Comparison of ENCODE assay signal across 10 cellular contexts in genomic region chr12:50568338-50569155, GRCh38.
DNase-seq lines count a peak whose midpoint lies in the region; ATAC-seq, FAIRE-seq and TF ChIP-seq lines count a peak whose summit lies in the region.
"Had no signal": no experiment of that assay in that cellular context is flagged by ENCODE, and none has a peak within 500 bp of the region (broad histone marks: within the 10 kb centered on the region; RNA-seq: fewer than 3 reads in every experiment).

No MANE protein-coding gene starts in this region.

- H3K27ac Mint-ChIP-seq in WTC11: peak overlapping the region; percentile 40

- H3K27ac ChIP-seq in muscle layer of duodenum (ENCODE audit: low read length) (peak overlapping the region; percentile 13), transverse colon (peak overlapping the region; percentile 62 to 76 (median 74))

- no peak for DNase-seq in WTC11 (ENCODE audit: low spot score)
- DNase-seq in fibroblast of gingiva (ENCODE audit: low read depth): peak; percentile 32
- no peak for DNase-seq in transverse colon
- no peak for DNase-seq in cerebellum (ENCODE audit: low spot score)
- DNase-seq in frontal cortex (ENCODE audit: low spot score in 2 of 2): no peak
- DNase-seq in NCI-H524 treated with DMSO at 0.1 percent for 48 hours (lab: John Stamatoyannopoulos, UW): no peak
- DNase-seq: activated naive CD4-positive, alpha-beta T cell treated with Interleukin-2 at 50 U/mL for 16 hours; stimulated activated naive CD4-positive, alpha-beta T cell treated with Interleukin-2 at 50 U/mL for 16 hours had no signal

- H3K4me3 Mint-ChIP-seq in WTC11: no peak overlapping the region

- H3K36me3 ChIP-seq in muscle layer of duodenum (ENCODE audit: control insufficient read depth in 1 of 2, insufficient read depth in 2 of 2, low read length in 2 of 2): no peaks in the 10 kb centered on the region
- H3K36me3 ChIP-seq in transverse colon: no peaks in the 10 kb centered on the region

- WGBS in transverse colon (ENCODE audit: low coverage in 1 of 2), 2 donors: 45 to 47% methylated on average over 4 of the region's 4 CpGs

- no peak; the same call in 1 of the 2 replicates for ATAC-seq in WTC11
- ATAC-seq in esophagus mucosa: no peak

- in situ Hi-C loops in transverse colon (cut with MboI; ENCODE audit: low pct_ligation_motif_present in 1 of 4, low pct_unique_long_range_greater_than_20kb in 1 of 4, low sequenced_read_pairs in 3 of 4): loop anchor here in 1 of 4 donors (25.0 kb wide), 1 partner anchor 106 kb away; no protein-coding TSS in a partner anchor

- H3K4me3 ChIP-seq in muscle layer of duodenum (ENCODE audit: low read depth in 1 of 2, low read length in 2 of 2) (no peak overlapping the region), transverse colon (no peak overlapping the region)

- no peak for TF ChIP-seq EP300 in transverse colon (IDR thresholded peaks at IDR 0.05; ENCODE audit: low read depth)

- CTCF ChIA-PET in WTC11 (lab: Charles Lee): no interaction called here

- H3K9me3 Mint-ChIP-seq in WTC11: no peaks in the 10 kb centered on the region; the same call in 1 of the 2 replicates

- no peaks in the 10 kb centered on the region for H3K27me3 Mint-ChIP-seq in WTC11 (ENCODE audit: low read depth)

- TF ChIP-seq CTCF in WTC11 (IDR thresholded peaks at IDR 0.05) (no peak), transverse colon (IDR thresholded peaks at IDR 0.05) (no peak)

- H3K4me1 ChIP-seq in muscle layer of duodenum (ENCODE audit: control insufficient read depth in 1 of 2, insufficient read depth in 2 of 2, low read length in 2 of 2): peaks cover 31 to 42% of the 10 kb centered on the region in 2 donors
- peaks cover 21 to 69% (median 49%) of the 10 kb centered on the region in 4 donors for H3K4me1 ChIP-seq in transverse colon

- no peak for FAIRE-seq in frontal cortex (lab: Jason Lieb, UNC)

- H3K4me1 Mint-ChIP-seq in WTC11: peaks cover 34% of the 10 kb centered on the region

- TF ChIP-seq POLR2A in transverse colon (IDR thresholded peaks at IDR 0.05): no peak

- H3K27me3 ChIP-seq in muscle layer of duodenum (ENCODE audit: low read depth, low read length) (no peaks in the 10 kb centered on the region), transverse colon (no peaks in the 10 kb centered on the region)

- POLR2A ChIA-PET in WTC11 (lab: Charles Lee): interaction anchor here (0.6 to 0.8 kb wide), 2 partner anchors 18 to 31 kb away, joined by 3 read pairs; no protein-coding TSS in a partner anchor

- no peaks in the 10 kb centered on the region for H3K36me3 Mint-ChIP-seq in WTC11

- no peaks in the 10 kb centered on the region for H3K9me3 ChIP-seq in muscle layer of duodenum (ENCODE audit: control insufficient read depth in 1 of 2, low read length in 2 of 2)
- no peaks in the 10 kb centered on the region for H3K9me3 ChIP-seq in transverse colon

- intact Hi-C loops in transverse colon (cut with DNase I; ENCODE audit: low total_unique reads): no loop called here

TF ChIP-seq in WTC11, 78 proteins besides CTCF, POLR2A, EP300 and RAD21 (continues in another document):
- TF ChIP-seq NR3C1 (CRISPR knock-in tag; conservative IDR thresholded peaks at IDR 0.05; ENCODE audit: low read depth) (no peak), FOXK1 (CRISPR knock-in tag; IDR thresholded peaks at IDR 0.05) (no peak), FOXP1 (CRISPR knock-in tag; IDR thresholded peaks at IDR 0.05; ENCODE audit: borderline replicate concordance) (no peak), IRF1 (CRISPR knock-in tag; IDR thresholded peaks at IDR 0.05) (no peak), FOXP4 (CRISPR knock-in tag; IDR thresholded peaks at IDR 0.05) (no peak), ZNF671 (CRISPR knock-in tag; IDR thresholded peaks at IDR 0.05) (no peak), MYBL2 (CRISPR knock-in tag; IDR thresholded peaks at IDR 0.05) (no peak), E2F4 (CRISPR knock-in tag; IDR thresholded peaks at IDR 0.05; ENCODE audit: borderline replicate concordance, low read depth) (no peak), ZNF232 (CRISPR knock-in tag; IDR thresholded peaks at IDR 0.05) (no peak), KAT7 (CRISPR knock-in tag; IDR thresholded peaks at IDR 0.05; ENCODE audit: borderline replicate concordance) (no peak), MLX (CRISPR knock-in tag; IDR thresholded peaks at IDR 0.05) (no peak), IRF2 (CRISPR knock-in tag; IDR thresholded peaks at IDR 0.05; ENCODE audit: borderline replicate concordance, low read depth) (no peak), SMAD4 (CRISPR knock-in tag; IDR thresholded peaks at IDR 0.05) (no peak), ARID4B (CRISPR knock-in tag; IDR thresholded peaks at IDR 0.05; ENCODE audit: borderline replicate concordance) (no peak), TP53 (CRISPR knock-in tag; IDR thresholded peaks at IDR 0.05) (no peak), JUN (CRISPR knock-in tag; IDR thresholded peaks at IDR 0.05) (no peak), NFE2L1 (CRISPR knock-in tag; IDR thresholded peaks at IDR 0.05) (no peak)
